Comparison of ENCODE assay signal across 20 cellular contexts in the genomic region with DNA sequence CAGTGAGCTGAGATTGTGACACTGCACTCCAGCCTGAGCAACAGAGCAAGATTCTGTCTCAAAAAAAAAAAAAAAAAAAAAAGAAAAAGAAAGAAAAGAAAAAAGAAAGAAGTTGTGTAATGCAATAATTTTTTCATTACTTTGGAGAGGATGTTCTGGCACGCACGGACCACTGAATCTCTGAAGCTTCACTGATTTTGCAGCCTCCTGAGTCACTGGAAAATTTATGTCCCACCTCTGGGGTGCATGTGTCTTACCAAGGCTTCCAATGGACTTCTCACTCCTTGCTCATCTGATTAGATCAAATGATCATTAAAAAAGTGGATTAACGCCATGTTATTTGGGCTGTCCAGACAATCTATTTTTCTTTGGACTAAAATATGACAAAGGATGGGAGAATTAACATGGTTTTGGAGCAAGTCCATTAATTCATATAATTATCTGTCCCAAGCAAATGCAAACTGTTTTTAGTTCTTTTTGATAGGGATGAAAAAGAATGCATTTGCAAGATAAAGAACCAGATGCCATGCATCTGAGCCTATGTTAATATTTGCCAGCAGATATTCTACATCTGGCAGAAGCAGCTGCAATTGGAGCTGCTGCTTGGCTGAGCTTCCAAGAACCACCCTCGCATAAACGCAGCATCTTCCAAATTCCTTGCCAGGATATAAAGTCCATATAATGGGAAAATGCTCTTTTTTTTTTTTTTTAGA. TPM values are rescaled to one million over a fixed set of nuclear protein-coding genes. Genes with fewer than 3 reads are reported as not detected.
DNase-seq lines count a peak whose midpoint lies in the region; ATAC-seq, FAIRE-seq and TF ChIP-seq lines count a peak whose summit lies in the region.
"Had no signal": no experiment of that assay in that cellular context is flagged by ENCODE, and none has a peak within 500 bp of the region (broad histone marks: within the 10 kb centered on the region; RNA-seq: fewer than 3 reads in every experiment).

No MANE protein-coding gene starts in this region.

- H3K4me1 Mint-ChIP-seq in brain = peaks cover 26% of the 10 kb centered on the region
- H3K4me1 Mint-ChIP-seq in mesothelial cell of epicardium = peaks cover 3% of the 10 kb centered on the region
- H3K4me1 Mint-ChIP-seq: CD14-positive monocyte had no signal

- 3 to 7% methylated on average over 5 of the region's 5 CpGs for WGBS in GM23248 (ENCODE audit: low coverage in 1 of 2, low lambda C conversion rate in 2 of 2, missing lambda C conversion rate in 2 of 2), 2 experiments

- no peak overlapping the region for H2AFZ ChIP-seq in GM23248

- no peaks in the 10 kb centered on the region for H3K79me2 ChIP-seq in GM23248 (ENCODE audit: insufficient read depth)

- H3K9me3 ChIP-seq in GM23248 (ENCODE audit: low read depth) = no peaks in the 10 kb centered on the region
- no peaks in the 10 kb centered on the region for H3K9me3 ChIP-seq in left lung
- H3K9me3 ChIP-seq in uterus = no peaks in the 10 kb centered on the region

- DNase-seq in GM23248 (peak; percentile 69), left lung (no peak), uterus (peak; percentile 40 to 43), mesothelial cell of epicardium (ENCODE audit: low spot score in 2 of 2, unreplicated experiment in 2 of 2) (no peak), activated T-cell treated with anti-CD3 and anti-CD28 coated beads for 4 hours (no peak), RCC 7860 (ENCODE audit: low spot score) (no peak)
- DNase-seq: DMS79 treated with DMSO at 0.1 percent for 48 hours, IMR-90, NCI-H1048, NCI-H1436 treated with DMSO at 0.1 percent for 48 hours, NCI-H2029 treated with DMSO at 0.1 percent for 48 hours, NCI-H2171, NCI-H446, SIG-M5 had no signal

- H3K27ac Mint-ChIP-seq in brain (peak overlapping the region in 3 of 5 experiments; percentile 25 to 32 (median 28)), mesothelial cell of epicardium (no peak overlapping the region)
- H3K27ac Mint-ChIP-seq: CD14-positive monocyte had no signal

- no peak for TF ChIP-seq CTCF in brain (conservative IDR thresholded peaks at IDR 0.05)
- no peak for TF ChIP-seq CTCF in left lung (IDR thresholded peaks at IDR 0.05)
- TF ChIP-seq CTCF in uterus (IDR thresholded peaks at IDR 0.05) = no peak
- no peak for TF ChIP-seq CTCF in mesothelial cell of epicardium (IDR thresholded peaks at IDR 0.05; ENCODE audit: unreplicated experiment)

- no peak for FAIRE-seq in RCC 7860 (lab: Jason Lieb, UNC)
- FAIRE-seq: HTR-8/SVneo had no signal

- H3K4me1 ChIP-seq in GM23248 (ENCODE audit: insufficient read depth) (peaks cover 18% of the 10 kb centered on the region), left lung (no peaks in the 10 kb centered on the region), uterus (no peaks in the 10 kb centered on the region)

- in situ Hi-C loops in GM23248 (cut with MboI) = loop anchor here (25.0 kb wide), 1 partner anchor 1303 kb away; no protein-coding TSS in a partner anchor

- peaks cover 11% of the 10 kb centered on the region; the same call in 1 of the 2 replicates for H3F3A ChIP-seq in GM23248 (ENCODE audit: insufficient read depth)

- H3K4me3 ChIP-seq in GM23248 (no peak overlapping the region), left lung (no peak overlapping the region), uterus (no peak overlapping the region)

- H3K36me3 Mint-ChIP-seq in brain (no peaks in the 10 kb centered on the region), mesothelial cell of epicardium (no peaks in the 10 kb centered on the region)
- H3K36me3 Mint-ChIP-seq: CD14-positive monocyte had no signal

- no peaks in the 10 kb centered on the region for H3K9me2 ChIP-seq in GM23248 (ENCODE audit: insufficient read depth)

- intact Hi-C loops in left lung (cut with DNase I) = no loop called here
- intact Hi-C loops in uterus (cut with DNase I; ENCODE audit: low total_unique reads) = no loop called here

- H4K20me1 ChIP-seq in GM23248 (ENCODE audit: insufficient read depth) = no peaks in the 10 kb centered on the region

- H3K9me3 Mint-ChIP-seq in brain = peaks cover 0 to 2% (median 0%) of the 10 kb centered on the region in 5 experiments
- no peaks in the 10 kb centered on the region for H3K9me3 Mint-ChIP-seq in mesothelial cell of epicardium

- no peak overlapping the region for H3K27ac ChIP-seq in GM23248
- no peak overlapping the region for H3K27ac ChIP-seq in left lung
- H3K27ac ChIP-seq in uterus = no peak overlapping the region
- H3K27ac ChIP-seq: RWPE1 had no signal

- no peak overlapping the region for H3K9ac ChIP-seq in GM23248

- H3K4me3 Mint-ChIP-seq in brain = no peak overlapping the region
- no peak overlapping the region for H3K4me3 Mint-ChIP-seq in mesothelial cell of epicardium
- H3K4me3 Mint-ChIP-seq: CD14-positive monocyte had no signal

- TF ChIP-seq POLR2A in uterus (IDR thresholded peaks at IDR 0.05) = no peak

- ATAC-seq in left lung = peak; percentile 69
- ATAC-seq: HCT116 had no signal

- H3K4me2 ChIP-seq in GM23248 (ENCODE audit: unreplicated experiment) = no peak overlapping the region

- H3K36me3 ChIP-seq in GM23248 (ENCODE audit: low read depth) (no peaks in the 10 kb centered on the region), left lung (no peaks in the 10 kb centered on the region), uterus (no peaks in the 10 kb centered on the region)

- peaks cover 3% of the 10 kb centered on the region for H3K27me3 Mint-ChIP-seq in brain
- no peaks in the 10 kb centered on the region for H3K27me3 Mint-ChIP-seq in mesothelial cell of epicardium (ENCODE audit: low read depth)

- H3K27me3 ChIP-seq in GM23248 (replicated peaks; ENCODE audit: insufficient read depth) (no peaks in the 10 kb centered on the region), left lung (no peaks in the 10 kb centered on the region), uterus (no peaks in the 10 kb centered on the region)

RNA-seq across cellular contexts. Expression of a gene that starts 10.0 kb away (rescaled TPM):
- total RNA-seq in GM23248 (2014; rRNA removed; shearing (Covaris generic)) = not detected in 2 replicates
- 0.36 TPM in 1 of 2 replicates, not detected in the other for polyA plus RNA-seq in GM23248 (2016; fragmentation: Nextera tagmentation; extraction: Ambion mirVana)
- polyA plus RNA-seq in brain (ENCODE audit: insufficient read depth, low read depth, low replicate concordance) = 0.37 TPM
- 1 to 10 TPM in 1 of 2 donors, under 1 TPM in 1; 0.92 to 1.3 TPM for total RNA-seq in left lung
- total RNA-seq in uterus = 1 to 10 TPM in 1 of 4 donors, under 1 TPM in 2, not detected in 1; 0.51 to 5.9 (median 0.59) TPM
- total RNA-seq in mesothelial cell of epicardium = 0.42 to 0.77 TPM in 2 of 3 replicates, not detected in the other
- total RNA-seq: MCF 10A had no signal
- polyA plus RNA-seq: CD14-positive monocyte, IMR-90 had no signal

RNA-seq across cellular contexts. Expression of a gene that starts 51.4 kb away (rescaled TPM):
- not detected in 2 replicates for total RNA-seq in GM23248 (2014; rRNA removed; shearing (Covaris generic))
- polyA plus RNA-seq in GM23248 (2016; fragmentation: Nextera tagmentation; extraction: Ambion mirVana) = not detected in 2 replicates
- not detected for polyA plus RNA-seq in brain (ENCODE audit: insufficient read depth, low read depth, low replicate concordance)
- total RNA-seq in left lung = not detected
- not detected for total RNA-seq in uterus
- total RNA-seq in mesothelial cell of epicardium = not detected in 3 replicates
- total RNA-seq: IMR-90, MCF 10A had no signal
- polyA plus RNA-seq: CD14-positive monocyte, IMR-90 had no signal

Comparison
In these comparisons a context has a peak if more than half of its experiments do, and no peak if none do; other contexts are left out.
1. DNase-seq: peak in GM23248 (single experiment) and uterus (2 of 2); none in left lung (0 of 2), mesothelial cell of epicardium (0 of 2), activated T-cell treated with anti-CD3 and anti-CD28 coated beads for 4 hours (single experiment) and RCC 7860 (single experiment).